In the genomic region with DNA sequence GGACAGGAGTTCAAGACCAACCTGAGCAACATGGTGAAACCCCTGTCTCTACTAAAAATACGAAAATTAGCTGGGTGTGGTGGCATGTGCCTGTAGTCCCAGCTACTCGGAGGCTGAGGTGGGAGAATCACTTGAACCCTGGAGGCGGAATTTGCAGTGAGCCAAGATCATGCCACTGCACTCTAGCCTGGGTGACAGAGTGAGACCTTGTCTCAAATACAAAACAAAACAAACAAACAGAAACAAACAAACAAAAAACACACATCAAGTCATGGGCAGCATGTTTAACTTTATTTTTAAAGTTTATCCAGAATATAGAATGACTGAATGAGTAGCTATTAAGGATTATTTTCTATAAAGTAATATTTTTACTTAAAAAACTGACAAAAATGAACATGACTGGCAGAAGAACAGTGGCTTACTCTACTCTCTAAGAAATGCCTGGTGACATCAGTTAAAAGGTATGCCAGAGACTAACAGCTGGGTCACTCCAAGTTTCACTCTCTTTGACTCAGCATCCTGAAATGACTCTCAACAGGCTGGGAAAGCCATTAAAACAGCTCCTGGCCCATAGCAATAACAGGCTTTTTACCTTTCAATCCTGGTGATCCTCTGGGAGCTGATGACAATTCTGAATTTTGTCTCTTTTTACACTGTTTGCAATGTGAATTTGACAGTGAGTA, we compare ENCODE assay signal across 8 cellular contexts.
A peak's percentile ranks its signal among the peaks of the same experiment; 100 is the strongest.
DNase-seq lines count a peak whose midpoint lies in the region; ATAC-seq and TF ChIP-seq lines count a peak whose summit lies in the region.

No MANE protein-coding gene starts in this region.

- H3K4me1 Mint-ChIP-seq in MCF 10A (ENCODE audit: insufficient read depth, unreplicated experiment) = peaks cover 11% of the 10 kb centered on the region

- intact Hi-C loops in MCF 10A (cut with micrococcal nuclease) = no loop called here
- intact Hi-C loops in breast epithelium (cut with DNase I; ENCODE audit: low total_unique reads) = no loop called here

- CTCF ChIA-PET in MCF 10A (lab: Yijun Ruan, JAX) = interaction anchor here (1.5 kb wide), 1 partner anchor 12 kb away, joined by 3 read pairs; no protein-coding TSS in a partner anchor

- no peak overlapping the region for H3K27ac Mint-ChIP-seq in MCF 10A (ENCODE audit: low read depth, unreplicated experiment)

- H3K4me1 ChIP-seq in breast epithelium = no peaks in the 10 kb centered on the region
- H3K4me1 ChIP-seq in effector memory CD4-positive, alpha-beta T cell (ENCODE audit: control insufficient read depth, insufficient read depth, low read length, poor library complexity, severe bottlenecking) = no peaks in the 10 kb centered on the region

- no peaks in the 10 kb centered on the region for H3K9me3 Mint-ChIP-seq in MCF 10A (ENCODE audit: unreplicated experiment)

- no peak overlapping the region for H3K4me3 Mint-ChIP-seq in MCF 10A (ENCODE audit: unreplicated experiment)

- no peaks in the 10 kb centered on the region for H3K27me3 Mint-ChIP-seq in MCF 10A (ENCODE audit: insufficient read depth, unreplicated experiment)

- H3K27ac ChIP-seq in breast epithelium = no peak overlapping the region
- no peak overlapping the region for H3K27ac ChIP-seq in effector memory CD4-positive, alpha-beta T cell (ENCODE audit: insufficient read depth, low read length, poor library complexity, severe bottlenecking)

- TF ChIP-seq CTCF in MCF 10A (IDR thresholded peaks at IDR 0.05; ENCODE audit: unreplicated experiment) (no peak), breast epithelium (IDR thresholded peaks at IDR 0.05) (no peak), fibroblast of mammary gland (conservative IDR thresholded peaks at IDR 0.05; ENCODE audit: control insufficient read depth, insufficient read depth, low read depth, low read length) (no peak), retinal pigment epithelial cell (conservative IDR thresholded peaks at IDR 0.05; ENCODE audit: low read depth, low read length) (no peak)

- no peaks in the 10 kb centered on the region for H3K9me3 ChIP-seq in breast epithelium
- H3K9me3 ChIP-seq in effector memory CD4-positive, alpha-beta T cell (ENCODE audit: control insufficient read depth, low read length) = no peaks in the 10 kb centered on the region

- H3K27me3 ChIP-seq in breast epithelium = no peaks in the 10 kb centered on the region
- H3K27me3 ChIP-seq in effector memory CD4-positive, alpha-beta T cell (replicated peaks; ENCODE audit: control insufficient read depth, insufficient read depth, low read length, poor library complexity, severe bottlenecking) = no peaks in the 10 kb centered on the region

- ATAC-seq in HG02885 (IDR thresholded peaks at IDR 0.05; ENCODE audit: poor library complexity, unreplicated experiment) = peak; percentile 90

- BruUV-seq in MCF 10A (replicated peaks; lab: Mats Ljungman, UMichigan) = no TSS peak

- H3K4me3 ChIP-seq in breast epithelium (no peak overlapping the region), fibroblast of mammary gland (ENCODE audit: control insufficient read depth, low read depth, low read length) (no peak overlapping the region), retinal pigment epithelial cell (ENCODE audit: low read length) (no peak overlapping the region)
- no peak overlapping the region for H3K4me3 ChIP-seq in effector memory CD4-positive, alpha-beta T cell (ENCODE audit: insufficient read depth, low read depth, low read length, poor library complexity, severe bottlenecking)

- no peaks in the 10 kb centered on the region for H3K36me3 Mint-ChIP-seq in MCF 10A (ENCODE audit: insufficient read depth, unreplicated experiment)

- no peaks in the 10 kb centered on the region for H3K36me3 ChIP-seq in breast epithelium
- H3K36me3 ChIP-seq in effector memory CD4-positive, alpha-beta T cell (ENCODE audit: control insufficient read depth, insufficient read depth, low read length) = no peaks in the 10 kb centered on the region

- DNase-seq in MCF 10A (ENCODE audit: unreplicated experiment) = peak; percentile 76
- no peak for DNase-seq in breast epithelium (ENCODE audit: low spot score in 2 of 2)
- peak; percentile 61 for DNase-seq in NCI-H524 treated with DMSO at 0.1 percent for 48 hours (lab: John Stamatoyannopoulos, UW)
- peak; percentile 91 for DNase-seq in fibroblast of mammary gland (ENCODE audit: low read depth)
- DNase-seq in retinal pigment epithelial cell (ENCODE audit: low read depth) = peak; percentile 57
- no peak for DNase-seq in effector memory CD4-positive, alpha-beta T cell
- DNase-seq in mucosa of gallbladder (ENCODE audit: low spot score) = no peak

- POLR2A ChIA-PET in MCF 10A (lab: Yijun Ruan, JAX) = interaction anchor here (0.7 to 1.2 kb wide), 5 partner anchors 14 to 194 kb away, joined by 3 to 4 read pairs (median 3); no protein-coding TSS in a partner anchor

- no peak for TF ChIP-seq POLR2A in breast epithelium (IDR thresholded peaks at IDR 0.05)

Comparison
In these comparisons a context has a peak if more than half of its experiments do, and no peak if none do; other contexts are left out.
1. DNase-seq: peak in MCF 10A (single experiment), NCI-H524 treated with DMSO at 0.1 percent for 48 hours (single experiment), fibroblast of mammary gland (single experiment) and retinal pigment epithelial cell (single experiment); none in breast epithelium (0 of 2), effector memory CD4-positive, alpha-beta T cell (0 of 3) and mucosa of gallbladder (single experiment).